ENCODE assay signal across 21 cellular contexts in genomic region chrX:133555796-133556458, GRCh38.
DNase-seq lines count a peak whose midpoint lies in the region; ATAC-seq, FAIRE-seq and TF ChIP-seq lines count a peak whose summit lies in the region.
"Had no signal": no experiment of that assay in that cellular context is flagged by ENCODE, and none has a peak within 500 bp of the region (broad histone marks: within the 10 kb centered on the region; RNA-seq: fewer than 3 reads in every experiment).

No MANE protein-coding gene starts in this region.

- no peak overlapping the region for H3K4me3 Mint-ChIP-seq in astrocyte (ENCODE audit: unreplicated experiment)
- H3K4me3 Mint-ChIP-seq in naive thymus-derived CD4-positive, alpha-beta T cell: no peak overlapping the region
- H3K4me3 Mint-ChIP-seq: B cell; CD4-positive, alpha-beta memory T cell; IgD-negative memory B cell had no signal

- no peak overlapping the region for H3K27ac ChIP-seq in astrocyte (ENCODE audit: low read depth, low read length)
- H3K27ac ChIP-seq in naive thymus-derived CD4-positive, alpha-beta T cell (ENCODE audit: low read depth, low read length): no peak overlapping the region
- H3K27ac ChIP-seq: 22Rv1, SK-N-MC had no signal

- H3K27me3 Mint-ChIP-seq in astrocyte (ENCODE audit: low read depth, unreplicated experiment): peaks cover 2% of the 10 kb centered on the region
- peaks cover 0 to 4% (median 0%) of the 10 kb centered on the region in 5 donors for H3K27me3 Mint-ChIP-seq in naive thymus-derived CD4-positive, alpha-beta T cell

- peaks cover 8% of the 10 kb centered on the region for H3K9me3 Mint-ChIP-seq in astrocyte (ENCODE audit: unreplicated experiment)
- peaks cover 2 to 18% (median 8%) of the 10 kb centered on the region in 11 donors for H3K9me3 Mint-ChIP-seq in naive thymus-derived CD4-positive, alpha-beta T cell

- no peak for TF ChIP-seq POLR2A in NB4 (IDR thresholded peaks at IDR 0.05; ENCODE audit: extremely low read depth, insufficient read length)

- H2AFZ ChIP-seq in astrocyte (ENCODE audit: low read depth, low read length): no peak overlapping the region

- no peaks in the 10 kb centered on the region for H3K79me2 ChIP-seq in astrocyte (ENCODE audit: insufficient read depth, low read length)

- peak; percentile 26 for ATAC-seq in naive thymus-derived CD4-positive, alpha-beta T cell
- ATAC-seq in HG02759 (IDR thresholded peaks at IDR 0.05; ENCODE audit: unreplicated experiment): no peak
- no peak for ATAC-seq in HG03175 (IDR thresholded peaks at IDR 0.05; ENCODE audit: unreplicated experiment)
- ATAC-seq: Panc1 had no signal

- CTCF ChIA-PET in naive thymus-derived CD4-positive, alpha-beta T cell (lab: Charles Lee): no interaction called here

- peak; percentile 39 for FAIRE-seq in astrocyte (lab: Jason Lieb, UNC)
- FAIRE-seq: D721Med had no signal

- no peak overlapping the region for H3K27ac Mint-ChIP-seq in astrocyte (ENCODE audit: unreplicated experiment)
- no peak overlapping the region for H3K27ac Mint-ChIP-seq in naive thymus-derived CD4-positive, alpha-beta T cell
- H3K27ac Mint-ChIP-seq: B cell; CD4-positive, alpha-beta memory T cell; IgD-negative memory B cell had no signal

- no peaks in the 10 kb centered on the region for H3K9me3 ChIP-seq in astrocyte (ENCODE audit: insufficient read depth, low read depth, low read length)
- no peaks in the 10 kb centered on the region for H3K9me3 ChIP-seq in naive thymus-derived CD4-positive, alpha-beta T cell (ENCODE audit: control insufficient read depth in 2 of 3, low read length in 3 of 3)

- intact Hi-C loops in naive thymus-derived CD4-positive, alpha-beta T cell (cut with micrococcal nuclease): no loop called here

- H3K4me1 Mint-ChIP-seq in astrocyte (ENCODE audit: low read depth, unreplicated experiment): peaks cover 5% of the 10 kb centered on the region
- no peaks in the 10 kb centered on the region for H3K4me1 Mint-ChIP-seq in naive thymus-derived CD4-positive, alpha-beta T cell
- H3K4me1 Mint-ChIP-seq: B cell; CD4-positive, alpha-beta memory T cell; IgD-negative memory B cell had no signal

- DNase-seq in SKM-1 treated with dmso at 0.1 percent for 144 hours (lab: John Stamatoyannopoulos, UW; ENCODE audit: unreplicated experiment) (peak; percentile 51), SKM-1 (lab: John Stamatoyannopoulos, UW; ENCODE audit: unreplicated experiment) (no peak), NB4 (ENCODE audit: low read depth) (peak; percentile 4), astrocyte (ENCODE audit: low read depth) (no peak), T-helper 1 cell (no peak)
- no peak for DNase-seq in naive thymus-derived CD4-positive, alpha-beta T cell
- DNase-seq: CD4-positive, alpha-beta memory T cell; DMS79 treated with DMSO at 0.1 percent for 48 hours; NCI-H1436; NCI-H2029; NCI-H2171 treated with DMSO at 0.1 percent for 48 hours; NCI-H446 treated with DMSO at 0.1 percent for 48 hours; Right ventricle myocardium superior had no signal

- H3K36me3 Mint-ChIP-seq in astrocyte (ENCODE audit: low read depth, unreplicated experiment): no peaks in the 10 kb centered on the region
- peaks cover 0 to 16% (median 8%) of the 10 kb centered on the region in 5 donors for H3K36me3 Mint-ChIP-seq in naive thymus-derived CD4-positive, alpha-beta T cell
- H3K36me3 Mint-ChIP-seq: CD4-positive, alpha-beta memory T cell; IgD-negative memory B cell had no signal

- no peak overlapping the region for H3K4me2 ChIP-seq in astrocyte (ENCODE audit: low read length)

- H4K20me1 ChIP-seq in astrocyte (ENCODE audit: insufficient read depth, low read length): no peaks in the 10 kb centered on the region

- H3K9ac ChIP-seq in astrocyte (ENCODE audit: low read length): no peak overlapping the region

- no peaks in the 10 kb centered on the region for H3K36me3 ChIP-seq in astrocyte (ENCODE audit: insufficient read depth, low read length)
- no peaks in the 10 kb centered on the region for H3K36me3 ChIP-seq in naive thymus-derived CD4-positive, alpha-beta T cell (ENCODE audit: control insufficient read depth in 2 of 3, insufficient read depth in 3 of 3, low read length in 3 of 3)

- H3K4me3 ChIP-seq in NB4 (ENCODE audit: low read depth, low read length): no peak overlapping the region
- no peak overlapping the region for H3K4me3 ChIP-seq in astrocyte (ENCODE audit: insufficient read depth, low read depth, low read length)
- no peak overlapping the region for H3K4me3 ChIP-seq in naive thymus-derived CD4-positive, alpha-beta T cell (ENCODE audit: low read length)
- H3K4me3 ChIP-seq: SK-N-MC had no signal

- POLR2A ChIA-PET in naive thymus-derived CD4-positive, alpha-beta T cell (lab: Charles Lee): interaction anchor here (0.6 kb wide), 1 partner anchor 1660 kb away, joined by 3 read pairs; no protein-coding TSS in a partner anchor

- no peaks in the 10 kb centered on the region for H3K27me3 ChIP-seq in astrocyte (ENCODE audit: insufficient read depth, low read length)
- H3K27me3 ChIP-seq in naive thymus-derived CD4-positive, alpha-beta T cell (ENCODE audit: control insufficient read depth in 2 of 2, insufficient read depth in 2 of 2, low read length in 2 of 2): no peaks in the 10 kb centered on the region

- TF ChIP-seq CTCF in NB4 (IDR thresholded peaks at IDR 0.05; ENCODE audit: low read depth, low read length) (no peak), astrocyte (IDR thresholded peaks at IDR 0.05; ENCODE audit: insufficient read depth, low read depth, low read length) (no peak)

- no peaks in the 10 kb centered on the region for H3K4me1 ChIP-seq in astrocyte (ENCODE audit: insufficient read depth, low read length)
- H3K4me1 ChIP-seq in naive thymus-derived CD4-positive, alpha-beta T cell (ENCODE audit: control insufficient read depth in 2 of 2, insufficient read depth in 2 of 2, low read length in 2 of 2): no peaks in the 10 kb centered on the region

Comparison
In these comparisons a context has a peak if more than half of its experiments do, and no peak if none do; other contexts are left out.
1. DNase-seq: peak in SKM-1 treated with dmso at 0.1 percent for 144 hours (single experiment) and NB4 (single experiment); none in SKM-1 (single experiment), astrocyte (single experiment), naive thymus-derived CD4-positive, alpha-beta T cell (0 of 9) and T-helper 1 cell (0 of 5).